In the genomic region with DNA sequence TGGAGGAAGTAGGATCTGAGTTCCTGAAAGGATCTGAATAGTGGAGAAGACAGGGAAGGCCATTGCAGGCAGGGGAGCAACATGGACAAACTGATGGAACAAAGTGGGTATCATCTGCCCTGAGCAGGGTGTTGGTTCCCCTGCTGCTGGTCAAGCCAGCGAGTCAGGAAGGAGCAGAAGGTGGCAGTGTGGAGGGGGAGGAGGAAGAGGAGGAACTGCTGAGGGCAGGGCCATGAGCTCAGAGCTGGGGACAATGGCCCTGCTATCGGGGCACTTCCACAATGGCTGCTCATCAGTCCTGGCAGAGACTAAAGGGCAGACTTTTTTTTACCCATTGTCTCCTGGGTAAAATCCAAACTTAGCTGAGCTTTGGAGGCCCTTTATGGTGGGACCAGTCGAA, we compare ENCODE assay signal across 16 cellular contexts.
"Had no signal": no experiment of that assay in that cellular context is flagged by ENCODE, and none has a peak within 500 bp of the region (broad histone marks: within the 10 kb centered on the region; RNA-seq: fewer than 3 reads in every experiment).

No MANE protein-coding gene starts in this region.

- H3K4me1 Mint-ChIP-seq: activated CD4-positive, alpha-beta T cell treated with anti-CD3 and anti-CD28 coated beads for 36 hours; activated naive CD4-positive, alpha-beta T cell treated with anti-CD3 and anti-CD28 coated beads, Interleukin-2, amount 50 U/mL, for 24 hours had no signal

- H3K9me3 Mint-ChIP-seq: activated CD8-positive, alpha-beta T cell treated with anti-CD3 and anti-CD28 coated beads for 36 hours; activated naive CD4-positive, alpha-beta T cell treated with anti-CD3 and anti-CD28 coated beads, Interleukin-2, amount 50 U/mL, for 24 hours; activated T-cell treated with anti-CD3 and anti-CD28 coated beads, Interleukin-2, amount 50 U/mL, for 4 hours; memory B cell; natural killer cell treated with Interleukin-12 subunit alpha and Interleukin-12 subunit beta and Interleukin-15 and Interleukin-18, amount 100 ng/mL, for 72 hours; stimulated activated effector memory CD8-positive, alpha-beta T cell treated with anti-CD3 and anti-CD28 coated beads, Interleukin-12 subunit alpha, Interleukin-12 subunit beta, amount 100 ng/mL, for 72 hours; T-helper 2 cell treated with Interferon-gamma antibody and Interleukin-4, amounts not matched to agents 5 μg/mL and 100 μg/mL, for 36 hours had no signal

- DNase-seq: activated CD4-positive, alpha-beta T cell treated with anti-CD3 and anti-CD28 coated beads for 36 hours; activated CD8-positive, alpha-beta T cell treated with anti-CD3 and anti-CD28 coated beads for 36 hours; activated effector memory CD4-positive, alpha-beta T cell treated with Interleukin-2 at 50 U/mL for 16 hours; activated T-cell treated with anti-CD3 and anti-CD28 coated beads, Interleukin-2, amount 50 U/mL, for 4 hours; erythroblast; hypothalamus; left ventricle myocardium superior; retina; WERI-Rb-1 had no signal

- ATAC-seq: activated CD4-positive, alpha-beta T cell treated with anti-CD3 and anti-CD28 coated beads for 36 hours; activated CD8-positive, alpha-beta T cell treated with anti-CD3 and anti-CD28 coated beads for 36 hours; activated T-cell treated with anti-CD3 and anti-CD28 coated beads, Interleukin-2, amount 50 U/mL, for 4 hours; left ventricle myocardium superior; natural killer cell treated with Interleukin-12 subunit alpha and Interleukin-12 subunit beta and Interleukin-15 and Interleukin-18, amount 100 ng/mL, for 72 hours; stimulated activated effector memory CD8-positive, alpha-beta T cell treated with anti-CD3 and anti-CD28 coated beads, Interleukin-12 subunit alpha, Interleukin-12 subunit beta, amount 100 ng/mL, for 72 hours had no signal

- H3K9me3 ChIP-seq: adrenal gland, thoracic aorta had no signal

- H3K27ac ChIP-seq: adrenal gland, thoracic aorta, WERI-Rb-1 had no signal

- H3K27me3 ChIP-seq: adrenal gland had no signal

- H3K36me3 Mint-ChIP-seq: activated naive CD4-positive, alpha-beta T cell treated with anti-CD3 and anti-CD28 coated beads, Interleukin-2, amount 50 U/mL, for 24 hours; memory B cell; natural killer cell treated with Interleukin-12 subunit alpha and Interleukin-12 subunit beta and Interleukin-15 and Interleukin-18, amount 100 ng/mL, for 72 hours had no signal

- H3K36me3 ChIP-seq: adrenal gland, thoracic aorta, WERI-Rb-1 had no signal

- H3K4me3 Mint-ChIP-seq: activated CD4-positive, alpha-beta T cell treated with anti-CD3 and anti-CD28 coated beads for 36 hours; activated CD8-positive, alpha-beta T cell treated with anti-CD3 and anti-CD28 coated beads for 36 hours; activated naive CD4-positive, alpha-beta T cell treated with anti-CD3 and anti-CD28 coated beads, Interleukin-2, amount 50 U/mL, for 24 hours; activated T-cell treated with anti-CD3 and anti-CD28 coated beads, Interleukin-2, amount 50 U/mL, for 4 hours; memory B cell; natural killer cell treated with Interleukin-12 subunit alpha and Interleukin-12 subunit beta and Interleukin-15 and Interleukin-18, amount 100 ng/mL, for 72 hours; stimulated activated effector memory CD8-positive, alpha-beta T cell treated with anti-CD3 and anti-CD28 coated beads, Interleukin-12 subunit alpha, Interleukin-12 subunit beta, amount 100 ng/mL, for 72 hours; T-helper 2 cell treated with Interferon-gamma antibody and Interleukin-4, amounts not matched to agents 5 μg/mL and 100 μg/mL, for 36 hours had no signal

- H3K4me3 ChIP-seq: adrenal gland, thoracic aorta had no signal

- H3K4me1 ChIP-seq: adrenal gland had no signal

- H3K27ac Mint-ChIP-seq: activated CD4-positive, alpha-beta T cell treated with anti-CD3 and anti-CD28 coated beads for 36 hours; activated CD8-positive, alpha-beta T cell treated with anti-CD3 and anti-CD28 coated beads for 36 hours; activated naive CD4-positive, alpha-beta T cell treated with anti-CD3 and anti-CD28 coated beads, Interleukin-2, amount 50 U/mL, for 24 hours; memory B cell; natural killer cell treated with Interleukin-12 subunit alpha and Interleukin-12 subunit beta and Interleukin-15 and Interleukin-18, amount 100 ng/mL, for 72 hours; stimulated activated effector memory CD8-positive, alpha-beta T cell treated with anti-CD3 and anti-CD28 coated beads, Interleukin-12 subunit alpha, Interleukin-12 subunit beta, amount 100 ng/mL, for 72 hours; T-helper 2 cell treated with Interferon-gamma antibody and Interleukin-4, amounts not matched to agents 5 μg/mL and 100 μg/mL, for 36 hours had no signal

- H3K27me3 Mint-ChIP-seq: activated CD4-positive, alpha-beta T cell treated with anti-CD3 and anti-CD28 coated beads for 36 hours; activated CD8-positive, alpha-beta T cell treated with anti-CD3 and anti-CD28 coated beads for 36 hours; activated naive CD4-positive, alpha-beta T cell treated with anti-CD3 and anti-CD28 coated beads, Interleukin-2, amount 50 U/mL, for 24 hours had no signal
